Comparison of ENCODE assay signal across 25 cellular contexts in the genomic region with DNA sequence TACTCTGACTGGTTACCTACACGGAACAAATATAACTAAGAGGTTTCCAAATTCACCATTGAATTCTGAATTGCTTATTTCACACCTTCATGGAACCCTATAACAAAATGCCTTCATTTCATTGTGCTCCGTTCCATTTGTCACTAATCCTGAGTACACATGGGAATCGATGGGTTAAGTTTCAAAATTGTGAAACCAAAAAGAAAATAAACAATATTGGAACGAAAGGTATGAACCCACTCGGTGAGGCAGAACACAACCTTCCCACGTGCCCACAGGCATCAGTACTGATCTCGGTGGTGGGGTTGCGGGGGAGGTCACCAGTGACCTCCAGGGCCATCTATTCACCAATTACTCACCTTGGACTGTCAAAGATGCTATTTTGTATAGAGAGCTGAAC. TPM values are rescaled to one million over a fixed set of nuclear protein-coding genes. Genes with fewer than 3 reads are reported as not detected.
DNase-seq lines count a peak whose midpoint lies in the region; ATAC-seq, FAIRE-seq and TF ChIP-seq lines count a peak whose summit lies in the region.
"Had no signal": no experiment of that assay in that cellular context is flagged by ENCODE, and none has a peak within 500 bp of the region (broad histone marks: within the 10 kb centered on the region; RNA-seq: fewer than 3 reads in every experiment).

No MANE protein-coding gene starts in this region.

- H3K4me1 Mint-ChIP-seq in GM23338 (peaks cover 43% of the 10 kb centered on the region), neural progenitor cell (peaks cover 71% of the 10 kb centered on the region)

- H3K4me1 ChIP-seq in GM23338 (ENCODE audit: insufficient read depth) (peaks cover 54% of the 10 kb centered on the region), iPS-20b (ENCODE audit: insufficient read depth, low read length) (peaks cover 41% of the 10 kb centered on the region), neural progenitor cell (peaks cover 62% of the 10 kb centered on the region), BE2C (no peaks in the 10 kb centered on the region)

- H3K9me3 ChIP-seq in iPS-20b (ENCODE audit: insufficient read depth, low read depth, low read length) (no peaks in the 10 kb centered on the region), neural progenitor cell (ENCODE audit: low read depth) (no peaks in the 10 kb centered on the region), BE2C (no peaks in the 10 kb centered on the region)

- H2AFZ ChIP-seq in GM23338 (no peak overlapping the region), neural progenitor cell (replicated peaks) (no peak overlapping the region)

- H3K4me3 ChIP-seq in GM23338, result peak overlapping the region; percentile 24; the same call in 1 of the 2 replicates
- H3K4me3 ChIP-seq in iPS-20b (ENCODE audit: low read length), result peak overlapping the region; percentile 31
- no peak overlapping the region for H3K4me3 ChIP-seq in neural progenitor cell
- H3K4me3 ChIP-seq in BE2C (ENCODE audit: low read depth, low read length), result no peak overlapping the region
- H3K4me3 ChIP-seq: K562 had no signal

- no peak overlapping the region for H3K27ac ChIP-seq in GM23338 (ENCODE audit: low read depth)
- no peak overlapping the region for H3K27ac ChIP-seq in iPS-20b (ENCODE audit: low read length)
- H3K27ac ChIP-seq in neural progenitor cell, result no peak overlapping the region

- H3K36me3 Mint-ChIP-seq in GM23338 (ENCODE audit: low read depth) (no peaks in the 10 kb centered on the region), neural progenitor cell (peaks cover 14% of the 10 kb centered on the region)
- H3K36me3 Mint-ChIP-seq: CD4-positive, CD25-positive, alpha-beta regulatory T cell had no signal

- H3K36me3 ChIP-seq in GM23338 (ENCODE audit: insufficient read depth), result no peaks in the 10 kb centered on the region
- H3K36me3 ChIP-seq in iPS-20b (ENCODE audit: insufficient read depth, low read depth, low read length), result no peaks in the 10 kb centered on the region
- no peaks in the 10 kb centered on the region for H3K36me3 ChIP-seq in neural progenitor cell
- no peaks in the 10 kb centered on the region for H3K36me3 ChIP-seq in BE2C

- no peak for TF ChIP-seq POLR2A in GM12891 (IDR thresholded peaks at IDR 0.05; ENCODE audit: low read depth, low read length)

- H3K9me2 ChIP-seq in GM23338 (ENCODE audit: insufficient read depth), result no peaks in the 10 kb centered on the region

- H3K9ac ChIP-seq in iPS-20b (ENCODE audit: low read depth, low read length), result no peak overlapping the region
- H3K9ac ChIP-seq in neural progenitor cell, result no peak overlapping the region

- H3K27me3 ChIP-seq in GM23338 (ENCODE audit: insufficient read depth) (peaks cover 96% of the 10 kb centered on the region), iPS-20b (ENCODE audit: insufficient read depth, low read length) (peaks cover 83% of the 10 kb centered on the region), neural progenitor cell (peaks cover 87% of the 10 kb centered on the region), BE2C (peaks cover 7% of the 10 kb centered on the region; the same call in 1 of the 2 replicates)

- no peak overlapping the region for H3K4me3 Mint-ChIP-seq in GM23338
- peak overlapping the region; percentile 8 for H3K4me3 Mint-ChIP-seq in neural progenitor cell
- H3K4me3 Mint-ChIP-seq: CD4-positive, CD25-positive, alpha-beta regulatory T cell had no signal

- H3K79me2 ChIP-seq in GM23338 (replicated peaks; ENCODE audit: insufficient read depth) (no peaks in the 10 kb centered on the region), neural progenitor cell (ENCODE audit: low read depth) (no peaks in the 10 kb centered on the region)

- peak overlapping the region; percentile 52 for H3K4me2 ChIP-seq in GM23338
- H3K4me2 ChIP-seq in neural progenitor cell, result peak overlapping the region; percentile 78

- ATAC-seq in GM23338, result no peak
- ATAC-seq: HCT116, PC-3, SK-N-SH treated with all-trans-retinoic acid at 6 μM for 48 hours had no signal

- H3F3A ChIP-seq in GM23338 (replicated peaks; ENCODE audit: low read depth) (no peaks in the 10 kb centered on the region), neural progenitor cell (ENCODE audit: low read depth) (peaks cover 31% of the 10 kb centered on the region)

- TF ChIP-seq CTCF in GM23338 (conservative IDR thresholded peaks at IDR 0.05; ENCODE audit: low read depth in 2 of 2) (no peak), neural progenitor cell (IDR thresholded peaks at IDR 0.05) (no peak), BE2C (IDR thresholded peaks at IDR 0.05; ENCODE audit: low read depth, low read length) (no peak)

- DNase-seq in GM23338 (ENCODE audit: low spot score) (no peak), neural progenitor cell (ENCODE audit: low spot score) (no peak), HCEC 1CT (no peak), BE2C (no peak), GM12891 (ENCODE audit: insufficient read length, low spot score) (no peak)
- DNase-seq: 8988T; ACHN; CD4-positive, CD25-positive, alpha-beta regulatory T cell; DMS153; DND-41; GOT3; Kasumi-1; NCI-H1092 treated with DMSO at 0.1 percent for 48 hours; NCI-H1436 treated with DMSO at 0.1 percent for 48 hours; NCI-H187 treated with DMSO at 0.1 percent for 48 hours; NCI-H446; NCI-H524 treated with DMSO at 0.1 percent for 48 hours; NCI-H774; NK-92 treated with Interleukin-12 subunit alpha and Interleukin-12 subunit beta, amount 100 ng/mL, for 24 hours; PC-3 had no signal

- H3K27ac Mint-ChIP-seq in GM23338 (no peak overlapping the region), neural progenitor cell (peak overlapping the region; percentile 97)

- H4K20me1 ChIP-seq in GM23338 (replicated peaks; ENCODE audit: insufficient read depth) (0 out of 2 replicates have a peak, but pooled peaks cover 3% of the 10 kb centered on the region), neural progenitor cell (ENCODE audit: low read depth) (peaks cover 6% of the 10 kb centered on the region)

- H3K9me3 Mint-ChIP-seq in GM23338 (no peaks in the 10 kb centered on the region), neural progenitor cell (peaks cover 9% of the 10 kb centered on the region)
- H3K9me3 Mint-ChIP-seq: CD4-positive, CD25-positive, alpha-beta regulatory T cell had no signal

- peak; percentile 70 for FAIRE-seq in TTC549 (lab: Jason Lieb, UNC)
- no peak for FAIRE-seq in GM12891 (lab: Jason Lieb, UNC)
- FAIRE-seq: K562 had no signal

- H3K27me3 Mint-ChIP-seq in GM23338 (ENCODE audit: insufficient read depth, low read depth, poor library complexity), result peaks cover 76% of the 10 kb centered on the region
- H3K27me3 Mint-ChIP-seq in neural progenitor cell (ENCODE audit: insufficient read depth, low read depth), result no peaks in the 10 kb centered on the region

TF ChIP-seq in GM23338, 12 proteins besides CTCF, POLR2A, EP300 and RAD21:
- TF ChIP-seq ZNF331 (CRISPR knock-in tag; IDR thresholded peaks at IDR 0.05; ENCODE audit: low read depth), result no peak
- no peak for TF ChIP-seq NANOG (IDR thresholded peaks at IDR 0.05; ENCODE audit: borderline replicate concordance)
- TF ChIP-seq EZH2phosphoT487 (IDR thresholded peaks at IDR 0.05; ENCODE audit: unreplicated experiment), result no peak

TF ChIP-seq in GM12891, 5 proteins besides CTCF, POLR2A, EP300 and RAD21:
- no peak for TF ChIP-seq POU2F2 (IDR thresholded peaks at IDR 0.05; ENCODE audit: low read depth, low read length)
- no peak for TF ChIP-seq PAX5 (IDR thresholded peaks at IDR 0.05; ENCODE audit: insufficient read depth, low read length, severe bottlenecking)
- TF ChIP-seq TAF1 (IDR thresholded peaks at IDR 0.05; ENCODE audit: low read depth, low read length), result no peak
- no peak for TF ChIP-seq POLR2AphosphoS5 (IDR thresholded peaks at IDR 0.05; ENCODE audit: low read depth, low read length)
- no peak for TF ChIP-seq SPI1 (IDR thresholded peaks at IDR 0.05; ENCODE audit: low read depth, low read length)

RNA-seq across cellular contexts. Expression of a gene that starts 34.0 kb away (rescaled TPM):
- 0.66 and 0.90 TPM in 2 replicates for total RNA-seq in GM23338 (2014; rRNA removed; shearing (Covaris generic))
- 1.4 and 1.7 TPM in 2 replicates for polyA plus RNA-seq in GM23338 (2016; fragmentation: Nextera tagmentation; extraction: Ambion mirVana)
- 5.1 and 5.6 TPM in 2 replicates for total RNA-seq in neural progenitor cell (ENCODE audit: low replicate concordance)
- not detected for polyA plus RNA-seq in BE2C (2012; ENCODE audit: insufficient read depth, insufficient read length, low read depth)
- 16.3 TPM for polyA plus RNA-seq in GM12891 (2012; ENCODE audit: low read depth, missing spikeins)

Comparison
In these comparisons a context has a peak if more than half of its experiments do, and no peak if none do; other contexts are left out.
1. H3K4me3 ChIP-seq: peak in GM23338 (single experiment) and iPS-20b (single experiment); none in neural progenitor cell (single experiment) and BE2C (single experiment).